ENCODE assay signal across 1 cellular context in the genomic region with DNA sequence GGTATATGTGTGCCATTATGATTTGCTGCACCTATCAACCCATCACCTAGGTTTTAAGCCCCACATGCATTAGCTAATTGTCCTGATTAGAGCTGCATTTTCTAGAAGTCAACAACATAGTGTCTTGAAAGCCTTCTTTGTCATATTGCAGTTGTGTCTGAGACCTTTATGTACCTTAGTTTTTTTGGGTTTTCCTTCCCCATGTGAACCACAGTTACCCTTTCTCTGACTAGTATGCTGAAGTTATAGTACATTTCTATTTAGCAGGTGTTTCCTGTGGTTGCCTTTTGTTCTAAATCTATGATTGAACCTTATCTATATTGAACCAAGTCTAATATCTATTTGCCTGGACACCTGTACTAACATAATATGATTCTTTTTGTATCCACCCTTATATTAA.
TF ChIP-seq lines count a peak whose summit lies in the region.

No MANE protein-coding gene starts in this region.

TF ChIP-seq in GM23338, 12 proteins besides CTCF, POLR2A, EP300 and RAD21 (continued from another document):
- no peak for TF ChIP-seq ZNF462 (CRISPR knock-in tag; IDR thresholded peaks at IDR 0.05)
- TF ChIP-seq JUNB (IDR thresholded peaks at IDR 0.05; ENCODE audit: unreplicated experiment): no peak
- no peak for TF ChIP-seq CREB1 (CRISPR knock-in tag; IDR thresholded peaks at IDR 0.05; ENCODE audit: low read depth)
- TF ChIP-seq ZNF331 (CRISPR knock-in tag; IDR thresholded peaks at IDR 0.05; ENCODE audit: low read depth): no peak
- TF ChIP-seq NANOG (IDR thresholded peaks at IDR 0.05; ENCODE audit: borderline replicate concordance): no peak
- TF ChIP-seq, protein P1, sequence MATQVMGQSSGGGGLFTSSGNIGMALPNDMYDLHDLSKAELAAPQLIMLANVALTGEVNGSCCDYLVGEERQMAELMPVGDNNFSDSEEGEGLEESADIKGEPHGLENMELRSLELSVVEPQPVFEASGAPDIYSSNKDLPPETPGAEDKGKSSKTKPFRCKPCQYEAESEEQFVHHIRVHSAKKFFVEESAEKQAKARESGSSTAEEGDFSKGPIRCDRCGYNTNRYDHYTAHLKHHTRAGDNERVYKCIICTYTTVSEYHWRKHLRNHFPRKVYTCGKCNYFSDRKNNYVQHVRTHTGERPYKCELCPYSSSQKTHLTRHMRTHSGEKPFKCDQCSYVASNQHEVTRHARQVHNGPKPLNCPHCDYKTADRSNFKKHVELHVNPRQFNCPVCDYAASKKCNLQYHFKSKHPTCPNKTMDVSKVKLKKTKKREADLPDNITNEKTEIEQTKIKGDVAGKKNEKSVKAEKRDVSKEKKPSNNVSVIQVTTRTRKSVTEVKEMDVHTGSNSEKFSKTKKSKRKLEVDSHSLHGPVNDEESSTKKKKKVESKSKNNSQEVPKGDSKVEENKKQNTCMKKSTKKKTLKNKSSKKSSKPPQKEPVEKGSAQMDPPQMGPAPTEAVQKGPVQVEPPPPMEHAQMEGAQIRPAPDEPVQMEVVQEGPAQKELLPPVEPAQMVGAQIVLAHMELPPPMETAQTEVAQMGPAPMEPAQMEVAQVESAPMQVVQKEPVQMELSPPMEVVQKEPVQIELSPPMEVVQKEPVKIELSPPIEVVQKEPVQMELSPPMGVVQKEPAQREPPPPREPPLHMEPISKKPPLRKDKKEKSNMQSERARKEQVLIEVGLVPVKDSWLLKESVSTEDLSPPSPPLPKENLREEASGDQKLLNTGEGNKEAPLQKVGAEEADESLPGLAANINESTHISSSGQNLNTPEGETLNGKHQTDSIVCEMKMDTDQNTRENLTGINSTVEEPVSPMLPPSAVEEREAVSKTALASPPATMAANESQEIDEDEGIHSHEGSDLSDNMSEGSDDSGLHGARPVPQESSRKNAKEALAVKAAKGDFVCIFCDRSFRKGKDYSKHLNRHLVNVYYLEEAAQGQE (IDR thresholded peaks at IDR 0.05; ENCODE audit: unreplicated experiment): no peak
- no peak for TF ChIP-seq EZH2phosphoT487 (IDR thresholded peaks at IDR 0.05; ENCODE audit: unreplicated experiment)
- no peak for TF ChIP-seq ZNF114 (CRISPR knock-in tag; IDR thresholded peaks at IDR 0.05)
- no peak for TF ChIP-seq ETS1 (IDR thresholded peaks at IDR 0.05)
- TF ChIP-seq STAT1 (IDR thresholded peaks at IDR 0.05; ENCODE audit: unreplicated experiment): no peak
- no peak for TF ChIP-seq POLR2AphosphoS5 (IDR thresholded peaks at IDR 0.05; ENCODE audit: low read depth)
